Comparison of ENCODE assay signal across 34 cellular contexts in the genomic region with DNA sequence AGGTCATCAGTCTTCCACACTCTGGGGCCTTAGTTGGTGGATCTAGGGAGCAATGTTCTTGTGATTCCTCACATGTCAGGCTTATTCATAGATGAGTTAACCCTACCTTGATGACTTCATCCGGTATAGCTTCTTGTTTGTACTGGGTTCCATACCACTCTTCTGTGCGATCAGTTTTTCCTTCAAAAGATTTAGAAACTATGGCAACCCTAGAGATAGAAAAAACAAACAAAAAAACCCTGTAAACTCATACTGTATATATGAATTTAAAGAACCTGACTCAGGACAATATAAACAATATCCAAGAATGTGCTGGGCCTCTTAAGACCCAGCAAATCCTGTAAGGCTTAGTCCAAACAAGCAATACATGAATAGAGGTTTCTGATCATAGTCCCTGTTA.
DNase-seq lines count a peak whose midpoint lies in the region; ATAC-seq, FAIRE-seq and TF ChIP-seq lines count a peak whose summit lies in the region.
"Had no signal": no experiment of that assay in that cellular context is flagged by ENCODE, and none has a peak within 500 bp of the region (broad histone marks: within the 10 kb centered on the region; RNA-seq: fewer than 3 reads in every experiment).

No MANE protein-coding gene starts in this region.

- H3K9me3 Mint-ChIP-seq in CD4-positive, alpha-beta T cell = no peaks in the 10 kb centered on the region
- H3K9me3 Mint-ChIP-seq: activated naive CD4-positive, alpha-beta T cell treated with anti-CD3 and anti-CD28 coated beads, Interleukin-2, amount 10 ng/mL, durations not matched to agents 7 days and 5 days; activated T-helper 17 cell treated with anti-CD3 and anti-CD28 coated beads, Interleukin-2, amount 50 U/mL, for 72 hours; CD4-positive, alpha-beta memory T cell; dendritic cell treated with granulocyte-macrophage colony-stimulating factor and Interleukin-4, amounts not matched to agents 40 ng/mL and 50 ng/mL, for 4 days; neural crest cell had no signal

- intact Hi-C loops in kidney (cut with DNase I) = no loop called here
- intact Hi-C loops in CD4-positive, alpha-beta T cell (cut with DNase I, micrococcal nuclease) = no loop called here

- H3K4me1 ChIP-seq in kidney (ENCODE audit: control insufficient read depth in 1 of 2, insufficient read depth in 1 of 2, low read depth in 1 of 2, low read length in 2 of 2) = no peaks in the 10 kb centered on the region
- H3K4me1 ChIP-seq: gastrocnemius medialis, Peyer's patch, suprapubic skin, upper lobe of left lung had no signal

- H3K9me3 ChIP-seq in AG04450 (ENCODE audit: control insufficient read depth, insufficient read depth, low read length) (no peaks in the 10 kb centered on the region), kidney (ENCODE audit: control insufficient read depth in 1 of 2, low read length in 2 of 2) (no peaks in the 10 kb centered on the region)
- no peaks in the 10 kb centered on the region for H3K9me3 ChIP-seq in CD4-positive, alpha-beta T cell (ENCODE audit: control insufficient read depth, low read length)
- H3K9me3 ChIP-seq: esophagus squamous epithelium, gastrocnemius medialis, left lung, ovary, Peyer's patch, suprapubic skin, upper lobe of left lung had no signal

- H3K36me3 ChIP-seq in bronchial epithelial cell (ENCODE audit: control insufficient read depth, insufficient read depth, low read length) (peaks cover 11% of the 10 kb centered on the region), kidney (ENCODE audit: control insufficient read depth in 1 of 2, insufficient read depth in 2 of 2, low read length in 2 of 2) (peaks cover 10 to 17% of the 10 kb centered on the region in 2 donors)
- H3K36me3 ChIP-seq: ovary had no signal

- no peak overlapping the region for H3K9ac ChIP-seq in kidney (ENCODE audit: low read length in 2 of 2)

- no peak for ATAC-seq in CD4-positive, alpha-beta T cell (ENCODE audit: poor library complexity)
- ATAC-seq: activated CD4-positive, alpha-beta T cell treated with anti-CD3 and anti-CD28 coated beads for 36 hours; activated CD8-positive, alpha-beta T cell treated with anti-CD3 and anti-CD28 coated beads, Interleukin-2, amount 10 ng/mL, durations not matched to agents 7 days and 5 days; activated T-helper 17 cell treated with anti-CD3 and anti-CD28 coated beads, Interleukin-2, amount 50 U/mL, for 72 hours; gastrocnemius medialis; left lung had no signal

- TF ChIP-seq CTCF in AG04450 (IDR thresholded peaks at IDR 0.05; ENCODE audit: low read depth, low read length) (no peak), bronchial epithelial cell (IDR thresholded peaks at IDR 0.05; ENCODE audit: insufficient read depth, low read length, severe bottlenecking) (no peak), kidney (IDR thresholded peaks at IDR 0.05; ENCODE audit: borderline replicate concordance, extremely low read depth, insufficient read depth) (no peak)
- TF ChIP-seq CTCF in CD4-positive, alpha-beta T cell (IDR thresholded peaks at IDR 0.05) = no peak

- peaks cover 79% of the 10 kb centered on the region for H3K36me3 Mint-ChIP-seq in CD4-positive, alpha-beta T cell (ENCODE audit: low read depth)

- H3K27me3 ChIP-seq in AG04450 (ENCODE audit: control insufficient read depth, insufficient read depth, low read length) = no peaks in the 10 kb centered on the region
- H3K27me3 ChIP-seq in bronchial epithelial cell (ENCODE audit: control insufficient read depth, insufficient read depth, low read length) = no peaks in the 10 kb centered on the region
- H3K27me3 ChIP-seq in CD4-positive, alpha-beta T cell (ENCODE audit: control insufficient read depth, insufficient read depth, low read length) = no peaks in the 10 kb centered on the region
- H3K27me3 ChIP-seq: esophagus squamous epithelium, gastrocnemius medialis, left lung, ovary, Peyer's patch, suprapubic skin, upper lobe of left lung had no signal

- H3K27ac ChIP-seq in AG04450 (ENCODE audit: low read depth, low read length) (peak overlapping the region; percentile 79), kidney (ENCODE audit: low read depth in 2 of 2, low read length in 2 of 2) (no peak overlapping the region)
- no peak overlapping the region for H3K27ac ChIP-seq in CD4-positive, alpha-beta T cell (ENCODE audit: low read depth, low read length)
- H3K27ac ChIP-seq: esophagus squamous epithelium, gastrocnemius medialis, HL-60, left lung, ovary, Peyer's patch, suprapubic skin, upper lobe of left lung, VCaP had no signal

- H3K4me1 Mint-ChIP-seq in CD4-positive, alpha-beta T cell (ENCODE audit: low read depth) = no peaks in the 10 kb centered on the region
- H3K4me1 Mint-ChIP-seq: activated CD4-positive, alpha-beta T cell treated with anti-CD3 and anti-CD28 coated beads for 36 hours; activated naive CD4-positive, alpha-beta T cell treated with anti-CD3 and anti-CD28 coated beads, Interleukin-2, amount 10 ng/mL, durations not matched to agents 7 days and 5 days; activated T-helper 17 cell treated with anti-CD3 and anti-CD28 coated beads, Interleukin-2, amount 50 U/mL, for 72 hours; neural crest cell had no signal

- DNase-seq in AG04450 (ENCODE audit: low read depth, low spot score) (peak; percentile 38), HT1080 (ENCODE audit: low read depth) (peak; percentile 49), bronchial epithelial cell (ENCODE audit: low read depth) (peak; percentile 59), iris pigment epithelial cell (ENCODE audit: low read depth) (peak; percentile 80), NCI-H510A treated with DMSO at 0.1 percent for 48 hours (lab: John Stamatoyannopoulos, UW) (no peak), kidney (no peak)
- DNase-seq in NK-92 treated with Interleukin-12 subunit alpha and Interleukin-12 subunit beta, amount 100 ng/mL, for 24 hours (lab: John Stamatoyannopoulos, UW) = no peak
- no peak for DNase-seq in CD4-positive, alpha-beta T cell
- DNase-seq: activated CD4-positive, alpha-beta T cell treated with anti-CD3 and anti-CD28 coated beads for 36 hours; activated CD8-positive, alpha-beta T cell treated with anti-CD3 and anti-CD28 coated beads, Interleukin-2, amount 10 ng/mL, durations not matched to agents 7 days and 5 days; activated naive CD4-positive, alpha-beta T cell treated with anti-CD3 and anti-CD28 coated beads, Interleukin-2, amount 10 ng/mL, durations not matched to agents 7 days and 5 days; CD4-positive, alpha-beta memory T cell; DND-41; esophagus squamous epithelium; gastrocnemius medialis; hippocampal formation; left lung; mesendoderm; NCI-H1417; NCI-H2029; NCI-H69; ovary; Peyer's patch; SIG-M5; stimulated activated naive CD4-positive, alpha-beta T cell; SW 1271; upper lobe of left lung had no signal

- POLR2A ChIA-PET in AG04450 (lab: Yijun Ruan, JAX) = interaction anchor here (1.1 kb wide), 1 partner anchor 84 kb away, joined by 3 read pairs; a partner anchor contains a TSS
- POLR2A ChIA-PET in CD4-positive, alpha-beta T cell (lab: Charles Lee) = no interaction called here

- no peak overlapping the region for H3K4me3 ChIP-seq in AG04450 (ENCODE audit: low read depth, low read length)
- no peak overlapping the region for H3K4me3 ChIP-seq in bronchial epithelial cell (ENCODE audit: low read depth, low read length)
- H3K4me3 ChIP-seq in kidney (ENCODE audit: low read length in 2 of 2) = no peak overlapping the region
- H3K4me3 ChIP-seq: esophagus squamous epithelium, gastrocnemius medialis, left lung, ovary, Peyer's patch, suprapubic skin, upper lobe of left lung had no signal

- CTCF ChIA-PET in AG04450 (lab: Charles Lee) = interaction anchor here (1.7 kb wide), 1 partner anchor 26 kb away, joined by 5 read pairs; no protein-coding TSS in a partner anchor
- CTCF ChIA-PET in CD4-positive, alpha-beta T cell (lab: Charles Lee) = no interaction called here

- H3K27me3 Mint-ChIP-seq in CD4-positive, alpha-beta T cell = no peaks in the 10 kb centered on the region
- H3K27me3 Mint-ChIP-seq: activated CD4-positive, alpha-beta T cell treated with anti-CD3 and anti-CD28 coated beads for 36 hours; activated naive CD4-positive, alpha-beta T cell treated with anti-CD3 and anti-CD28 coated beads, Interleukin-2, amount 10 ng/mL, durations not matched to agents 7 days and 5 days; activated T-helper 17 cell treated with anti-CD3 and anti-CD28 coated beads, Interleukin-2, amount 50 U/mL, for 72 hours; CD4-positive, alpha-beta memory T cell; dendritic cell treated with granulocyte-macrophage colony-stimulating factor and Interleukin-4, amounts not matched to agents 40 ng/mL and 50 ng/mL, for 4 days had no signal

- FAIRE-seq in bronchial epithelial cell (lab: Jason Lieb, UNC) (no peak), kidney (lab: Jason Lieb, UNC) (no peak)
- FAIRE-seq: D721Med had no signal

- no peak overlapping the region for H3K4me3 Mint-ChIP-seq in CD4-positive, alpha-beta T cell
- H3K4me3 Mint-ChIP-seq: activated CD4-positive, alpha-beta T cell treated with anti-CD3 and anti-CD28 coated beads for 36 hours; activated CD8-positive, alpha-beta T cell treated with anti-CD3 and anti-CD28 coated beads, Interleukin-2, amount 10 ng/mL, durations not matched to agents 7 days and 5 days; activated naive CD4-positive, alpha-beta T cell treated with anti-CD3 and anti-CD28 coated beads, Interleukin-2, amount 10 ng/mL, durations not matched to agents 7 days and 5 days; activated T-helper 17 cell treated with anti-CD3 and anti-CD28 coated beads, Interleukin-2, amount 50 U/mL, for 72 hours; CD4-positive, alpha-beta memory T cell; dendritic cell treated with granulocyte-macrophage colony-stimulating factor and Interleukin-4, amounts not matched to agents 40 ng/mL and 50 ng/mL, for 4 days; neural crest cell had no signal

- H3K27ac Mint-ChIP-seq in CD4-positive, alpha-beta T cell = no peak overlapping the region
- H3K27ac Mint-ChIP-seq: activated CD4-positive, alpha-beta T cell treated with anti-CD3 and anti-CD28 coated beads for 36 hours; activated CD8-positive, alpha-beta T cell treated with anti-CD3 and anti-CD28 coated beads, Interleukin-2, amount 10 ng/mL, durations not matched to agents 7 days and 5 days; activated naive CD4-positive, alpha-beta T cell treated with anti-CD3 and anti-CD28 coated beads, Interleukin-2, amount 10 ng/mL, durations not matched to agents 7 days and 5 days; activated T-helper 17 cell treated with anti-CD3 and anti-CD28 coated beads, Interleukin-2, amount 50 U/mL, for 72 hours; CD4-positive, alpha-beta memory T cell; dendritic cell treated with granulocyte-macrophage colony-stimulating factor and Interleukin-4, amounts not matched to agents 40 ng/mL and 50 ng/mL, for 4 days had no signal

Comparison
In these comparisons a context has a peak if more than half of its experiments do, and no peak if none do; other contexts are left out.
1. DNase-seq: peak in AG04450 (single experiment), HT1080 (single experiment), bronchial epithelial cell (single experiment) and iris pigment epithelial cell (single experiment); none in NK-92 treated with Interleukin-12 subunit alpha and Interleukin-12 subunit beta, amount 100 ng/mL, for 24 hours (single experiment), NCI-H510A treated with DMSO at 0.1 percent for 48 hours (single experiment), kidney (single experiment) and CD4-positive, alpha-beta T cell (0 of 10).